ENCODE assay signal across 32 cellular contexts in the genomic region with DNA sequence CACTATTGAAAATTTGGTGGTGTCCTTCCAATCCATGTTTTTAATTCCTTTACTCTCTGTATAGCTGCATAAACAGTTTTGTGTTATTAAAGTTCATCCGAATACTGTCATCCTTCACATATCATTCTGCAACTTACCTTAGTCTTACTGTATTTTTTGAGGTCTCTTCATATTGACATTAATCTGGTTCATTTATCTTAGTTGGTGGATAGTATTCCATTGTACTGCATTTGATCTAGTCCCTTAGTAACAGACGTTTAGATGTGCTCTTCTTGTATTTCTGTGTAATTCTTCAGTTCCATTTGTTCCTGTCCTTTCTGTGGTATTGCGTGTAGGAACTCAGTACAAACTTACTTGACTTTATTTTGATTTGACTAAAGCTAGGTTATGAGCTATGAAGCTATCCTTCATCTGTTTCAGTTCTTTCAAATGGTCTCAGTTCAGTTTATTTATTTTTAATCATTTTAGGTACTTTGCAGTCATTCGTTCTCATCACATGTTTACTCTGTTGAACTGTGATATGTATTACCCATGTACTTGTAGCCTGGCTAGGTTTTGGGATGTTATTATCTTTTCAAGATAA. TPM values are rescaled to one million over a fixed set of nuclear protein-coding genes. Genes with fewer than 3 reads are reported as not detected.
DNase-seq lines count a peak whose midpoint lies in the region; ATAC-seq, FAIRE-seq and TF ChIP-seq lines count a peak whose summit lies in the region.
"Had no signal": no experiment of that assay in that cellular context is flagged by ENCODE, and none has a peak within 500 bp of the region (broad histone marks: within the 10 kb centered on the region; RNA-seq: fewer than 3 reads in every experiment).

No MANE protein-coding gene starts in this region.

- in situ Hi-C loops in K562 (cut with MboI): no loop called here

- H3K79me2 ChIP-seq in K562 (ENCODE audit: control insufficient read depth, insufficient read depth, low read length) (peaks cover 84% of the 10 kb centered on the region), GM23338 (replicated peaks; ENCODE audit: insufficient read depth) (peaks cover 98% of the 10 kb centered on the region)

- 40% methylated on average over 4 of the region's 4 CpGs for WGBS in K562 (ENCODE audit: insufficient coverage, low coverage, missing lambda C conversion rate)

- no peaks in the 10 kb centered on the region for H3K27me3 ChIP-seq in K562 (ENCODE audit: control insufficient read depth in 2 of 2, insufficient read depth in 2 of 2, low read length in 2 of 2)
- H3K27me3 ChIP-seq in GM23338 (ENCODE audit: insufficient read depth): no peaks in the 10 kb centered on the region
- H3K27me3 ChIP-seq: uterus had no signal

- H3K4me1 ChIP-seq in K562 (replicated peaks in 1 of 2; ENCODE audit: control insufficient read depth in 2 of 2, insufficient read depth in 2 of 2, low read length in 2 of 2) (peaks cover 9 to 25% of the 10 kb centered on the region in 2 experiments; a peak in 4 of 5 replicates), GM23338 (ENCODE audit: insufficient read depth) (peaks cover 15% of the 10 kb centered on the region; the same call in 1 of the 2 replicates)
- H3K4me1 ChIP-seq: prostate gland, uterus had no signal

- intact Hi-C loops in K562 (cut with micrococcal nuclease) (no loop called here), CD14-positive monocyte (cut with micrococcal nuclease) (no loop called here)

- no peak overlapping the region for H3K4me2 ChIP-seq in K562 (ENCODE audit: insufficient read depth, low read length)
- no peak overlapping the region for H3K4me2 ChIP-seq in GM23338

- H2AFZ ChIP-seq in K562 (ENCODE audit: low read depth, low read length) (no peak overlapping the region), GM23338 (no peak overlapping the region)
- H2AFZ ChIP-seq: GM23248 had no signal

- no peaks in the 10 kb centered on the region for H3K9me1 ChIP-seq in K562 (ENCODE audit: control insufficient read depth, insufficient read depth, low read length)

- TF ChIP-seq POLR2A in GM12892 (IDR thresholded peaks at IDR 0.05; ENCODE audit: low read depth, low read length) (no peak), K562 (conservative IDR thresholded peaks at IDR 0.05) (no peak)

- H3K27me3 Mint-ChIP-seq in GM23338 (ENCODE audit: insufficient read depth, low read depth, poor library complexity) (no peaks in the 10 kb centered on the region), HFFc6 (ENCODE audit: insufficient read depth) (no peaks in the 10 kb centered on the region), CD14-positive monocyte (ENCODE audit: low read depth in 3 of 3) (no peaks in the 10 kb centered on the region)
- H3K27me3 Mint-ChIP-seq: activated naive CD8-positive, alpha-beta T cell treated with anti-CD3 and anti-CD28 coated beads, Interleukin-2, amount 50 U/mL, for 24 hours; CD4-positive, CD25-positive, alpha-beta regulatory T cell; central memory CD8-positive, alpha-beta T cell; memory B cell had no signal

- no TSS peak for BruUV-seq in K562 (replicated peaks; lab: Mats Ljungman, UMichigan)

- no peak for TF ChIP-seq RAD21 in K562 (CRISPR knock-in tag; conservative IDR thresholded peaks at IDR 0.05 in 1 of 2, IDR thresholded peaks at IDR 0.05 in 1 of 2)

- no peak overlapping the region for H3K27ac Mint-ChIP-seq in GM23338
- no peak overlapping the region for H3K27ac Mint-ChIP-seq in HFFc6
- no peak overlapping the region for H3K27ac Mint-ChIP-seq in CD14-positive monocyte
- H3K27ac Mint-ChIP-seq: activated naive CD8-positive, alpha-beta T cell treated with anti-CD3 and anti-CD28 coated beads, Interleukin-2, amount 50 U/mL, for 24 hours; memory B cell; stimulated activated effector memory CD8-positive, alpha-beta T cell treated with anti-CD3 and anti-CD28 coated beads, Interleukin-12 subunit alpha, Interleukin-12 subunit beta, amount 100 ng/mL, for 72 hours had no signal

- no peak overlapping the region for H3K27ac ChIP-seq in K562 (ENCODE audit: extremely low read depth, low read depth, low read length)
- no peak overlapping the region for H3K27ac ChIP-seq in GM23338 (ENCODE audit: low read depth)
- H3K27ac ChIP-seq: GM23248, prostate gland, uterus had no signal

- no peaks in the 10 kb centered on the region for H3K36me3 Mint-ChIP-seq in GM23338 (ENCODE audit: low read depth)
- H3K36me3 Mint-ChIP-seq in HFFc6 (ENCODE audit: low read depth): no peaks in the 10 kb centered on the region
- no peaks in the 10 kb centered on the region for H3K36me3 Mint-ChIP-seq in CD14-positive monocyte
- H3K36me3 Mint-ChIP-seq: CD4-positive, CD25-positive, alpha-beta regulatory T cell; stimulated activated effector memory CD8-positive, alpha-beta T cell treated with anti-CD3 and anti-CD28 coated beads, Interleukin-12 subunit alpha, Interleukin-12 subunit beta, amount 100 ng/mL, for 72 hours had no signal

- peaks cover 19% of the 10 kb centered on the region for H3K4me1 Mint-ChIP-seq in GM23338
- peaks cover 33% of the 10 kb centered on the region for H3K4me1 Mint-ChIP-seq in HFFc6 (ENCODE audit: low read depth)
- peaks cover 10% of the 10 kb centered on the region for H3K4me1 Mint-ChIP-seq in CD14-positive monocyte

- H3K36me3 ChIP-seq in K562 (ENCODE audit: control insufficient read depth, insufficient read depth, low read length) (no peaks in the 10 kb centered on the region), GM23338 (ENCODE audit: insufficient read depth) (no peaks in the 10 kb centered on the region)
- H3K36me3 ChIP-seq: prostate gland, uterus had no signal

- CTCF ChIA-PET in K562 (lab: Yijun Ruan, JAX; ENCODE audit: low intra/inter-chr PET ratio): no interaction called here

- TF ChIP-seq EP300 in K562 (IDR thresholded peaks at IDR 0.05; ENCODE audit: low read length): no peak

- H3K4me3 Mint-ChIP-seq in GM23338: no peak overlapping the region
- H3K4me3 Mint-ChIP-seq in HFFc6: no peak overlapping the region
- H3K4me3 Mint-ChIP-seq in CD14-positive monocyte: no peak overlapping the region
- H3K4me3 Mint-ChIP-seq: activated naive CD8-positive, alpha-beta T cell treated with anti-CD3 and anti-CD28 coated beads, Interleukin-2, amount 50 U/mL, for 24 hours; activated T-cell treated with anti-CD3 and anti-CD28 coated beads, Interleukin-2, amount 50 U/mL, for 4 hours; CD4-positive, CD25-positive, alpha-beta regulatory T cell; central memory CD8-positive, alpha-beta T cell; memory B cell; stimulated activated effector memory CD8-positive, alpha-beta T cell treated with anti-CD3 and anti-CD28 coated beads, Interleukin-12 subunit alpha, Interleukin-12 subunit beta, amount 100 ng/mL, for 72 hours had no signal

- H4K20me1 ChIP-seq in K562 (replicated peaks; ENCODE audit: control insufficient read depth, insufficient read depth, low read length): no peaks in the 10 kb centered on the region
- H4K20me1 ChIP-seq in GM23338 (replicated peaks; ENCODE audit: insufficient read depth): peaks cover 4% of the 10 kb centered on the region; the same call in 1 of the 2 replicates

- ATAC-seq in GM21515 (IDR thresholded peaks at IDR 0.05; ENCODE audit: unreplicated experiment) (peak; percentile 55), HG03342 (IDR thresholded peaks at IDR 0.05; ENCODE audit: unreplicated experiment) (peak; percentile 59), K562 (peak; percentile 11), GM23338 (no peak), HG03457 (IDR thresholded peaks at IDR 0.05; ENCODE audit: unreplicated experiment) (no peak)
- ATAC-seq: activated naive CD8-positive, alpha-beta T cell treated with anti-CD3 and anti-CD28 coated beads, Interleukin-2, amount 50 U/mL, for 24 hours; activated T-cell treated with anti-CD3 and anti-CD28 coated beads, Interleukin-2, amount 50 U/mL, for 4 hours; sciatic nerve; stimulated activated effector memory CD8-positive, alpha-beta T cell treated with anti-CD3 and anti-CD28 coated beads, Interleukin-12 subunit alpha, Interleukin-12 subunit beta, amount 100 ng/mL, for 72 hours had no signal

- POLR2A ChIA-PET in K562 (lab: Yijun Ruan, JAX): no interaction called here

- DNase-seq in GM12892 (ENCODE audit: insufficient read length): no peak
- no peak for DNase-seq in K562 (ENCODE audit: extremely low read depth in 1 of 4, low spot score in 3 of 4)
- no peak for DNase-seq in GM23338 (ENCODE audit: low spot score)
- no peak for DNase-seq in HFFc6
- no peak for DNase-seq in CD14-positive monocyte (ENCODE audit: low spot score)
- DNase-seq: 8988T; activated CD4-positive, alpha-beta T cell treated with anti-CD3 and anti-CD28 coated beads, Interleukin-2, amount 50 U/mL, for 1 hour; activated gamma-delta T cell treated with Interleukin-2 at 50 U/mL for 16 hours; activated naive CD8-positive, alpha-beta T cell treated with anti-CD3 and anti-CD28 coated beads, Interleukin-2, amount 50 U/mL, for 24 hours; activated T-cell treated with anti-CD3 and anti-CD28 coated beads, Interleukin-2, amount 50 U/mL, for 4 hours; CD4-positive, CD25-positive, alpha-beta regulatory T cell; dermis blood vessel endothelial cell; GM23248; hippocampal formation; NCI-H1092; NCI-H187 treated with DMSO at 0.1 percent for 48 hours; NCI-H526 treated with DMSO at 0.1 percent for 48 hours; SIG-M5; stimulated activated CD4-positive, alpha-beta T cell treated with anti-CD3 and anti-CD28 coated beads, Interleukin-4, amount 100 ng/mL, for 24 hours; SW 1271; T1000; uterus had no signal

- FAIRE-seq in GM12892 (lab: Jason Lieb, UNC): peak; percentile 21
- FAIRE-seq in K562 (lab: Jason Lieb, UNC): no peak
- FAIRE-seq: endometrium, RCC 7860 had no signal

- no peaks in the 10 kb centered on the region for H3K9me2 ChIP-seq in GM23338 (ENCODE audit: insufficient read depth)

- H3K4me3 ChIP-seq in K562 (no peak overlapping the region), GM23338 (no peak overlapping the region)
- H3K4me3 ChIP-seq: GM23248, prostate gland, uterus had no signal

- H3F3A ChIP-seq in GM23338 (replicated peaks; ENCODE audit: low read depth): no peaks in the 10 kb centered on the region

- H3K9me3 Mint-ChIP-seq in GM23338 (no peaks in the 10 kb centered on the region), HFFc6 (no peaks in the 10 kb centered on the region), CD14-positive monocyte (no peaks in the 10 kb centered on the region)
- H3K9me3 Mint-ChIP-seq: activated naive CD8-positive, alpha-beta T cell treated with anti-CD3 and anti-CD28 coated beads, Interleukin-2, amount 50 U/mL, for 24 hours; activated T-cell treated with anti-CD3 and anti-CD28 coated beads, Interleukin-2, amount 50 U/mL, for 4 hours; CD4-positive, CD25-positive, alpha-beta regulatory T cell; central memory CD8-positive, alpha-beta T cell; memory B cell; stimulated activated effector memory CD8-positive, alpha-beta T cell treated with anti-CD3 and anti-CD28 coated beads, Interleukin-12 subunit alpha, Interleukin-12 subunit beta, amount 100 ng/mL, for 72 hours had no signal

- TF ChIP-seq CTCF in K562 (IDR thresholded peaks at IDR 0.05 in 2 of 3, conservative IDR thresholded peaks at IDR 0.05 in 1 of 3; ENCODE audit: insufficient read depth in 2 of 3, low read depth in 1 of 3, low read length in 3 of 3): no peak
- no peak for TF ChIP-seq CTCF in GM23338 (conservative IDR thresholded peaks at IDR 0.05; ENCODE audit: low read depth in 2 of 2)
- TF ChIP-seq CTCF in HFFc6 (IDR thresholded peaks at IDR 0.05): no peak
- no peak for TF ChIP-seq CTCF in CD14-positive monocyte (IDR thresholded peaks at IDR 0.05)

- no peaks in the 10 kb centered on the region for H3K9me3 ChIP-seq in K562 (replicated peaks; ENCODE audit: control insufficient read depth, insufficient read depth, low read depth, low read length)
- H3K9me3 ChIP-seq: prostate gland, uterus had no signal

- no peak overlapping the region for H3K9ac ChIP-seq in K562 (ENCODE audit: insufficient read depth in 1 of 2, low read depth in 2 of 2, low read length in 2 of 2)
- H3K9ac ChIP-seq: GM23248 had no signal

RNA-seq across cellular contexts. Expression of a gene that starts 41.3 kb away (rescaled TPM):
- 5.9 TPM for polyA plus RNA-seq in GM12892 (2012; ENCODE audit: missing spikeins)
- 50.9 and 149 TPM in 2 replicates for total RNA-seq in K562 (2011; cell fraction: chromatin; rRNA removed; ENCODE audit: low replicate concordance)
- total RNA-seq in K562 (2011; cell fraction: nucleolus; rRNA removed): 21.8 and 31.8 TPM in 2 replicates
- 43.3 and 46.7 TPM in 2 replicates for total RNA-seq in K562 (2011; cell fraction: nucleoplasm; rRNA removed)
- 21.2 and 21.4 TPM in 2 replicates for total RNA-seq in K562 (2014; rRNA removed)
- 24.1 and 27.3 TPM in 2 replicates for total RNA-seq in K562 (2014; rRNA removed; fragmentation: Illumina TruSeq; extraction: Trizol)
- 29.9 and 32.6 TPM in 2 replicates for total RNA-seq in K562 (2015; rRNA removed; fragmentation: Illumina TruSeq; extraction: Trizol)
- total RNA-seq in K562 (2021): 17.1 and 23.1 TPM in 2 replicates
- 28.4 and 31.1 TPM in 2 replicates for polyA plus RNA-seq in K562 (2011; rRNA removed)
- 15.8 and 20.2 TPM in 2 replicates for polyA plus RNA-seq in K562 (2011; cell fraction: cytosol; rRNA removed)
- 45.9 and 58.3 TPM in 2 replicates for polyA plus RNA-seq in K562 (2011; cell fraction: nucleus; rRNA removed)
- polyA plus RNA-seq in K562 (2012): 16.1 and 24.1 TPM in 2 replicates
- polyA plus RNA-seq in K562 (2014; fragmentation: Illumina TruSeq; extraction: Trizol): 22.1 and 26.8 TPM in 2 replicates
- polyA plus RNA-seq in K562 (2014; fragmentation: Nextera tagmentation; extraction: Ambion mirVana): 1 to 10 TPM; 3.1 to 3.4 TPM
- 13.1 and 15.0 TPM in 2 replicates for polyA plus RNA-seq in K562 (2014; rRNA removed)
- polyA minus RNA-seq in K562 (2011; rRNA and poly(A)+ RNA removed): 127 and 148 TPM in 2 replicates
- 23.8 and 34.2 TPM in 2 replicates for polyA minus RNA-seq in K562 (2011; cell fraction: cytosol; rRNA and poly(A)+ RNA removed)
- polyA minus RNA-seq in K562 (2011; cell fraction: nucleus; rRNA and poly(A)+ RNA removed): 42.3 and 86.1 TPM in 2 replicates
- total RNA-seq in GM23338 (2014; rRNA removed; shearing (Covaris generic)): 52.7 and 63.1 TPM in 2 replicates
- polyA plus RNA-seq in GM23338 (2016; fragmentation: Nextera tagmentation; extraction: Ambion mirVana): 8.5 and 10.2 TPM in 2 replicates
- total RNA-seq in HFFc6 (2021; fragmentation: NEBNext Ultra II Directional; extraction: Animal tissue kit (Norgen Biotek cat#: 25700)): 10 to 100 TPM; 22.2 to 36.4 (median 31.5) TPM
- 1 to 10 TPM; 1.5 to 2.0 TPM for polyA plus RNA-seq in CD14-positive monocyte

Comparison
In these comparisons a context has a peak if more than half of its experiments do, and no peak if none do; other contexts are left out.
1. ATAC-seq: peak in GM21515 (single experiment), HG03342 (single experiment) and K562 (single experiment); none in GM23338 (single experiment) and HG03457 (single experiment).